Comparison of ENCODE assay signal across 8 cellular contexts in genomic region chr3:149657796-149658443, GRCh38. TPM values are rescaled to one million over a fixed set of nuclear protein-coding genes. Genes with fewer than 3 reads are reported as not detected.
DNase-seq lines count a peak whose midpoint lies in the region; ATAC-seq and TF ChIP-seq lines count a peak whose summit lies in the region.

TSS of gene WWTR1 (minus strand) at chr3:149658025. CDS start at chr3:149657306, 719 bp downstream.

- no peak within 1 kb of the TSS; the same call in 1 of the 2 replicates for H3K27ac ChIP-seq in OCI-LY3 (ENCODE audit: low read length)

- H3K4me3 ChIP-seq in BJ (ENCODE audit: low read depth, low read length) = peak within 1 kb of the TSS; percentile 60
- H3K4me3 ChIP-seq in OCI-LY3 (ENCODE audit: low read length) = peak within 1 kb of the TSS; percentile 71

- no peaks in the 10 kb centered on the region for H4K20me1 ChIP-seq in OCI-LY3 (ENCODE audit: insufficient read depth, low read length)

- intact Hi-C loops in Right ventricle myocardium superior (cut with DNase I) = loop anchor here (5.0 kb wide), 3 partner anchors 41 to 126 kb away; no protein-coding TSS in a partner anchor

- peak; percentile 76 for DNase-seq in BJ (ENCODE audit: low read depth)
- peak; percentile 97 for DNase-seq in amniotic epithelial cell (ENCODE audit: low read depth)
- DNase-seq in Right ventricle myocardium superior = peak; percentile 96
- peak; percentile 44 for DNase-seq in occipital lobe (lab: John Stamatoyannopoulos, UW)
- no peak for DNase-seq in KG1 (lab: John Stamatoyannopoulos, UW)

- POLR2A ChIA-PET in BJ (lab: Charles Lee) = interaction anchor here (0.6 to 1.1 kb wide), 7 partner anchors 10 to 1008 kb away, joined by 3 to 5 read pairs (median 3); no protein-coding TSS in a partner anchor

- ATAC-seq in GM18909 (IDR thresholded peaks at IDR 0.05; ENCODE audit: poor library complexity, unreplicated experiment) = peak; percentile 73
- ATAC-seq in HG03066 (IDR thresholded peaks at IDR 0.05; ENCODE audit: low read depth, unreplicated experiment) = peak; percentile 85
- ATAC-seq in Right ventricle myocardium superior (ENCODE audit: poor library complexity) = peak; percentile 93

- H3K9ac ChIP-seq in OCI-LY3 (ENCODE audit: low read length) = peak within 1 kb of the TSS; percentile 56

- no peaks in the 10 kb centered on the region for H3K79me2 ChIP-seq in OCI-LY3 (ENCODE audit: low read length)

- H3K36me3 ChIP-seq in BJ (ENCODE audit: control insufficient read depth, insufficient read depth, low read length) (no peaks in the 10 kb centered on the region), OCI-LY3 (replicated peaks; ENCODE audit: low read depth, low read length) (no peaks in the 10 kb centered on the region)

- peaks cover 15% of the 10 kb centered on the region for H3K4me1 ChIP-seq in OCI-LY3 (ENCODE audit: low read length)

- CTCF ChIA-PET in BJ (lab: Yijun Ruan, JAX) = interaction anchor here (0.7 to 2.6 kb wide), 14 partner anchors 16 to 156 kb away, joined by 3 to 19 read pairs (median 3); no protein-coding TSS in a partner anchor

- H3K27me3 ChIP-seq in BJ (ENCODE audit: control insufficient read depth, insufficient read depth, low read length) (no peaks in the 10 kb centered on the region), OCI-LY3 (ENCODE audit: low read depth, low read length) (no peaks in the 10 kb centered on the region)

- H3K9me3 ChIP-seq in OCI-LY3 (ENCODE audit: insufficient read depth, low read length) = no peaks in the 10 kb centered on the region

- TF ChIP-seq CTCF in BJ (IDR thresholded peaks at IDR 0.05; ENCODE audit: insufficient read depth, low read depth, low read length) (no peak), OCI-LY3 (IDR thresholded peaks at IDR 0.05; ENCODE audit: low read depth, low read length) (no peak)

- peak within 1 kb of the TSS; percentile 67 for H3K4me2 ChIP-seq in OCI-LY3 (ENCODE audit: low read length)

- peak within 1 kb of the TSS; percentile 62 for H2AFZ ChIP-seq in OCI-LY3 (ENCODE audit: low read depth, low read length)

RNA-seq across cellular contexts. Expression of gene WWTR1, which starts in this region (rescaled TPM):
- polyA plus RNA-seq in BJ (2011; rRNA removed) = 94.5 and 119 TPM in 2 replicates
- polyA minus RNA-seq in BJ (2011; rRNA and poly(A)+ RNA removed) = 84.5 and 106 TPM in 2 replicates
- total RNA-seq in Right ventricle myocardium superior (37.9 TPM), occipital lobe (8.0 TPM)
